ENCODE assay signal across 8 cellular contexts in genomic region chr12:124940393-124941169, GRCh38. TPM values are rescaled to one million over a fixed set of nuclear protein-coding genes. Genes with fewer than 3 reads are reported as not detected.
A peak's percentile ranks its signal among the peaks of the same experiment; 100 is the strongest.
DNase-seq lines count a peak whose midpoint lies in the region; ATAC-seq, FAIRE-seq and TF ChIP-seq lines count a peak whose summit lies in the region.

No MANE protein-coding gene starts in this region.

- H2AFZ ChIP-seq in Loucy (ENCODE audit: low read length) = peak overlapping the region; percentile 71

- peaks cover 32% of the 10 kb centered on the region for H3K36me3 Mint-ChIP-seq in activated T-helper 17 cell treated with anti-CD3 and anti-CD28 coated beads, Interleukin-2, amount 50 U/mL, for 72 hours (ENCODE audit: low read depth)
- no peaks in the 10 kb centered on the region for H3K36me3 Mint-ChIP-seq in type B pancreatic cell

- peaks cover 4% of the 10 kb centered on the region for H3K4me1 Mint-ChIP-seq in activated T-helper 17 cell treated with anti-CD3 and anti-CD28 coated beads, Interleukin-2, amount 50 U/mL, for 72 hours
- peaks cover 9% of the 10 kb centered on the region for H3K4me1 Mint-ChIP-seq in type B pancreatic cell (ENCODE audit: unreplicated experiment)

- peak overlapping the region; percentile 99 for H3K9ac ChIP-seq in Loucy (ENCODE audit: low read depth, low read length, poor library complexity, severe bottlenecking)

- H3K9me2 ChIP-seq in Loucy (replicated peaks; ENCODE audit: low read depth, low read length) = no peaks in the 10 kb centered on the region

- H3F3A ChIP-seq in Loucy (ENCODE audit: low read depth) = peaks cover 9% of the 10 kb centered on the region

- H4K20me1 ChIP-seq in Loucy (ENCODE audit: insufficient read depth, low read length, poor library complexity, severe bottlenecking) = no peaks in the 10 kb centered on the region

- no peak for FAIRE-seq in pancreas (lab: Jason Lieb, UNC)

- H3K27ac Mint-ChIP-seq in activated T-helper 17 cell treated with anti-CD3 and anti-CD28 coated beads, Interleukin-2, amount 50 U/mL, for 72 hours = no peak overlapping the region
- H3K27ac Mint-ChIP-seq in type B pancreatic cell = no peak overlapping the region

- H3K4me3 Mint-ChIP-seq in activated T-helper 17 cell treated with anti-CD3 and anti-CD28 coated beads, Interleukin-2, amount 50 U/mL, for 72 hours = no peak overlapping the region
- no peak overlapping the region for H3K4me3 Mint-ChIP-seq in type B pancreatic cell

- ATAC-seq in GM21825 (IDR thresholded peaks at IDR 0.05; ENCODE audit: unreplicated experiment) (peak; percentile 51), pancreas (peak; percentile 64 to 83 (median 75))
- ATAC-seq in activated T-helper 17 cell treated with anti-CD3 and anti-CD28 coated beads, Interleukin-2, amount 50 U/mL, for 72 hours (replicated peaks) = peak; percentile 45

- TF ChIP-seq CTCF in Loucy (conservative IDR thresholded peaks at IDR 0.05; ENCODE audit: low read length) (peak; percentile 86), pancreas (IDR thresholded peaks at IDR 0.05) (peak; percentile 81 to 90 (median 85)), type B pancreatic cell (conservative IDR thresholded peaks at IDR 0.05) (peak; percentile 89)

- no peaks in the 10 kb centered on the region for H3K9me3 Mint-ChIP-seq in activated T-helper 17 cell treated with anti-CD3 and anti-CD28 coated beads, Interleukin-2, amount 50 U/mL, for 72 hours
- H3K9me3 Mint-ChIP-seq in type B pancreatic cell = no peaks in the 10 kb centered on the region

- intact Hi-C loops in pancreas (cut with DNase I) = no loop called here

- H3K27ac ChIP-seq in pancreas = peak overlapping the region; percentile 66 to 94 (median 86)

- H3K27me3 ChIP-seq in Loucy (ENCODE audit: insufficient read depth, low read length, poor library complexity, severe bottlenecking) (no peaks in the 10 kb centered on the region), pancreas (no peaks in the 10 kb centered on the region)

- 7 to 17% methylated on average over 27 of the region's 27 CpGs for WGBS in pancreas, 2 donors

- no peaks in the 10 kb centered on the region for H3K27me3 Mint-ChIP-seq in activated T-helper 17 cell treated with anti-CD3 and anti-CD28 coated beads, Interleukin-2, amount 50 U/mL, for 72 hours
- H3K27me3 Mint-ChIP-seq in type B pancreatic cell = no peaks in the 10 kb centered on the region

- H3K9me3 ChIP-seq in Loucy (ENCODE audit: insufficient read depth, low read depth, low read length) = no peaks in the 10 kb centered on the region
- no peaks in the 10 kb centered on the region for H3K9me3 ChIP-seq in pancreas

- peaks cover 16% of the 10 kb centered on the region for H3K4me1 ChIP-seq in Loucy (ENCODE audit: insufficient read depth, low read length, poor library complexity, severe bottlenecking)
- H3K4me1 ChIP-seq in pancreas = peaks cover 6 to 19% (median 14%) of the 10 kb centered on the region in 3 donors

- H3K4me3 ChIP-seq in Loucy (ENCODE audit: low read length, poor library complexity, severe bottlenecking) = peak overlapping the region; percentile 83
- peak overlapping the region in 3 of 4 donors; percentile 16 to 46 (median 36) for H3K4me3 ChIP-seq in pancreas

- no peaks in the 10 kb centered on the region for H3K36me3 ChIP-seq in Loucy (ENCODE audit: insufficient read depth, low read length)
- no peaks in the 10 kb centered on the region for H3K36me3 ChIP-seq in pancreas

- DNase-seq in EH (ENCODE audit: low read depth) = peak; percentile 93
- peak; percentile 70 for DNase-seq in germinal center (ENCODE audit: low spot score)
- peak; percentile 79 to 90 (median 83) for DNase-seq in pancreas
- DNase-seq in type B pancreatic cell (ENCODE audit: extremely low spot score, unreplicated experiment) = peak; percentile 85
- no peak for DNase-seq in NCI-H69 (lab: John Stamatoyannopoulos, UW)

- peak overlapping the region; percentile 94 for H3K4me2 ChIP-seq in Loucy (ENCODE audit: low read depth, low read length, poor library complexity, severe bottlenecking)

- peaks cover 13% of the 10 kb centered on the region; the same call in 1 of the 2 replicates for H3K79me2 ChIP-seq in Loucy (ENCODE audit: insufficient read depth, low read length)

RNA-seq across cellular contexts. Expression of gene UBC, which starts 26.1 kb away (rescaled TPM):
- total RNA-seq in activated T-helper 17 cell treated with anti-CD3 and anti-CD28 coated beads, Interleukin-2, amount 50 U/mL, for 72 hours = 1,000 to 10,000 TPM in 1 of 2 donors, 100 to 1,000 TPM in 1; 955 to 1,030 TPM
- 100 to 1,000 TPM; 353 to 495 (median 423) TPM for total RNA-seq in pancreas
- polyA plus RNA-seq in pancreas = 100 to 1,000 TPM; 528 to 605 TPM
- total RNA-seq in type B pancreatic cell (ENCODE audit: low replicate concordance) = 761 and 1,411 TPM in 2 replicates

RNA-seq across cellular contexts. Expression of gene DHX37, which starts 48.4 kb away (rescaled TPM):
- 10 to 100 TPM; 25.0 to 48.1 TPM for total RNA-seq in activated T-helper 17 cell treated with anti-CD3 and anti-CD28 coated beads, Interleukin-2, amount 50 U/mL, for 72 hours
- total RNA-seq in pancreas (10 to 100 TPM in 4 of 6 donors, 1 to 10 TPM in 2; 8.4 to 13.8 (median 10.6) TPM), type B pancreatic cell (ENCODE audit: low replicate concordance) (19.3 and 24.1 TPM in 2 replicates)
- 10 to 100 TPM in 1 of 2 donors, 1 to 10 TPM in 1; 9.1 to 13.3 TPM for polyA plus RNA-seq in pancreas

RNA-seq across cellular contexts. Expression of gene BRI3BP, which starts 52.9 kb away (rescaled TPM):
- total RNA-seq in activated T-helper 17 cell treated with anti-CD3 and anti-CD28 coated beads, Interleukin-2, amount 50 U/mL, for 72 hours = 10 to 100 TPM; 14.8 to 29.3 TPM
- 10 to 100 TPM in 2 of 6 donors, 1 to 10 TPM in 4; 2.7 to 10.6 (median 5.5) TPM for total RNA-seq in pancreas
- 1 to 10 TPM; 1.5 to 2.4 TPM for polyA plus RNA-seq in pancreas
- 18.1 and 19.0 TPM in 2 replicates for total RNA-seq in type B pancreatic cell (ENCODE audit: low replicate concordance)
